ENCODE assay signal across 8 cellular contexts in the genomic region with DNA sequence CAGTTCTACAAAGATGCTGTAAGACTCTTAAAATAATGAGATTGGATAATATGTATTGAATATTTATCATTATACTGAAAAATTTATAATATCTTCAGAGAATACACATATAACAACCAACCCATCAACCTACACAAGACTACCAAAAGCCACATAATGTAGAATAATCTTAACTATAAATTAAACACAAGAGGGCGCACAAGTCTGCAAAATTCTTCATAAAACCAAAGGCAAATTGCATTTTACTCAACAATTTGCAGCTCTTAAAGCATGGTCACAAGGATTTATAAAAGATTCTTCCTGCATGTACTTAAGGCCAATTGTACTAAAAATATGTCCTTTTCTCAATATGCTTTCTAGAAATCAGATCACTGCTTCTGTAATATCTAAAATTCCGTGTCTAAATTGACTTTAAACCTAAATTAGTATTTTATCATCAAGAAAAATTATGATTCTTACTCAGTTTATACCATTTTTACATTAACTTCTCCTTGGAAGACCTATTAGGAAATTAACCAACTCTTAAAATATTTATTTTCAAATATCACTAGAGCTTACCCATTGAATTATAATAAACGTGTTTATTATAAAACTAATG.
DNase-seq lines count a peak whose midpoint lies in the region; ATAC-seq and TF ChIP-seq lines count a peak whose summit lies in the region.

No MANE protein-coding gene starts in this region.

- DNase-seq in DMS153 (lab: John Stamatoyannopoulos, UW) (peak; percentile 59), KBM-7 (peak; percentile 77), middle frontal gyrus (ENCODE audit: extremely low spot score, low spot score) (peak; percentile 74), T-helper 17 cell (no peak)
- DNase-seq in effector CD4-positive, alpha-beta T cell = peak; percentile 8

- no peak overlapping the region for H3K4me3 ChIP-seq in OCI-LY3 (ENCODE audit: low read length)

- no peaks in the 10 kb centered on the region for H4K20me1 ChIP-seq in OCI-LY3 (ENCODE audit: insufficient read depth, low read length)

- H3K4me3 Mint-ChIP-seq in T-helper 17 cell = no peak overlapping the region

- peak; percentile 83 for TF ChIP-seq CTCF in OCI-LY3 (IDR thresholded peaks at IDR 0.05; ENCODE audit: low read depth, low read length)

- H3K9me3 ChIP-seq in OCI-LY3 (ENCODE audit: insufficient read depth, low read length) = no peaks in the 10 kb centered on the region
- H3K9me3 ChIP-seq in T-helper 17 cell (ENCODE audit: control insufficient read depth, low read length, poor library complexity, severe bottlenecking) = no peaks in the 10 kb centered on the region

- in situ Hi-C loops in KBM-7 (cut with MboI; ENCODE audit: low pct_unique_long_range_greater_than_20kb, low sequenced_read_pairs) = loop anchor here (10.0 kb wide), 1 partner anchor 224 kb away; no protein-coding TSS in a partner anchor

- H2AFZ ChIP-seq in OCI-LY3 (ENCODE audit: low read depth, low read length) = no peak overlapping the region

- H3K4me1 Mint-ChIP-seq in T-helper 17 cell = no peaks in the 10 kb centered on the region

- no peaks in the 10 kb centered on the region for H3K36me3 Mint-ChIP-seq in T-helper 17 cell (ENCODE audit: low read depth)

- no peak overlapping the region for H3K4me2 ChIP-seq in OCI-LY3 (ENCODE audit: low read length)

- no peak overlapping the region for H3K9ac ChIP-seq in OCI-LY3 (ENCODE audit: low read length)

- H3K27me3 ChIP-seq in OCI-LY3 (ENCODE audit: low read depth, low read length) = no peaks in the 10 kb centered on the region

- H3K36me3 ChIP-seq in OCI-LY3 (replicated peaks; ENCODE audit: low read depth, low read length) = no peaks in the 10 kb centered on the region

- H3K4me1 ChIP-seq in OCI-LY3 (ENCODE audit: low read length) = no peaks in the 10 kb centered on the region

- ATAC-seq in GM21619 (IDR thresholded peaks at IDR 0.05; ENCODE audit: unreplicated experiment) = no peak
- ATAC-seq in HG03378 (IDR thresholded peaks at IDR 0.05; ENCODE audit: unreplicated experiment) = no peak
- no peak for ATAC-seq in T-helper 17 cell

- no peak overlapping the region for H3K27ac Mint-ChIP-seq in T-helper 17 cell

- no peak overlapping the region for H3K27ac ChIP-seq in OCI-LY3 (ENCODE audit: low read length)

- H3K27me3 Mint-ChIP-seq in T-helper 17 cell = peaks cover 21% of the 10 kb centered on the region

- H3K79me2 ChIP-seq in OCI-LY3 (ENCODE audit: low read length) = no peaks in the 10 kb centered on the region

Comparison
In these comparisons a context has a peak if more than half of its experiments do, and no peak if none do; other contexts are left out.
1. DNase-seq: peak in DMS153 (single experiment), KBM-7 (single experiment), effector CD4-positive, alpha-beta T cell (single experiment) and middle frontal gyrus (single experiment); none in T-helper 17 cell (0 of 3).